ENCODE assay signal across 1 cellular context in genomic region chr11:7525424-7525823, GRCh38.
TF ChIP-seq lines count a peak whose summit lies in the region.

No MANE protein-coding gene starts in this region.

TF ChIP-seq in HepG2, 621 proteins besides CTCF, POLR2A, EP300 and RAD21 (continued from another document and continues in another):
- no peak for TF ChIP-seq ZBTB44 (CRISPR knock-in tag; IDR thresholded peaks at IDR 0.05)
- no peak for TF ChIP-seq ZNF512 (CRISPR knock-in tag; IDR thresholded peaks at IDR 0.05)
- TF ChIP-seq ZNF3 (CRISPR knock-in tag; IDR thresholded peaks at IDR 0.05): no peak
- peak; percentile 52; the same call in 1 of the 2 replicates for TF ChIP-seq ZNF670 (CRISPR knock-in tag; IDR thresholded peaks at IDR 0.05; ENCODE audit: borderline replicate concordance)
- TF ChIP-seq ZNF841 (CRISPR knock-in tag; IDR thresholded peaks at IDR 0.05; ENCODE audit: borderline replicate concordance): no peak
- peak; percentile 52; the same call in 1 of the 2 replicates for TF ChIP-seq YEATS2 (CRISPR knock-in tag; IDR thresholded peaks at IDR 0.05; ENCODE audit: borderline replicate concordance)
- peak; percentile 75; the same call in 1 of the 2 replicates for TF ChIP-seq FOXO1 (CRISPR knock-in tag; IDR thresholded peaks at IDR 0.05)
- TF ChIP-seq CEBPZ (IDR thresholded peaks at IDR 0.05; ENCODE audit: low read length): no peak
- TF ChIP-seq SMARCE1 (IDR thresholded peaks at IDR 0.05; ENCODE audit: borderline replicate concordance): no peak
- TF ChIP-seq NR2F2 (IDR thresholded peaks at IDR 0.05; ENCODE audit: borderline replicate concordance, low read depth): peak; percentile 62
- 0 out of 2 replicates have a peak, but pooled peaks have one; percentile 61 for TF ChIP-seq ZNF580 (CRISPR knock-in tag; IDR thresholded peaks at IDR 0.05; ENCODE audit: borderline replicate concordance, low read depth)
- peak; percentile 93 for TF ChIP-seq ZEB1 (IDR thresholded peaks at IDR 0.05; ENCODE audit: insufficient replicate concordance, low read depth)
- no peak for TF ChIP-seq GLI4 (CRISPR knock-in tag; IDR thresholded peaks at IDR 0.05; ENCODE audit: borderline replicate concordance)
- no peak for TF ChIP-seq MTERF4 (CRISPR knock-in tag; IDR thresholded peaks at IDR 0.05)
- TF ChIP-seq ZNF597 (CRISPR knock-in tag; IDR thresholded peaks at IDR 0.05): no peak
- no peak for TF ChIP-seq ZNF549 (CRISPR knock-in tag; IDR thresholded peaks at IDR 0.05)
- peak; percentile 52; the same call in 1 of the 2 replicates for TF ChIP-seq ZNF687 (CRISPR knock-in tag; IDR thresholded peaks at IDR 0.05)
- peak; percentile 91 for TF ChIP-seq AHDC1 (CRISPR knock-in tag; IDR thresholded peaks at IDR 0.05; ENCODE audit: borderline replicate concordance)
- peak; percentile 44; the same call in 1 of the 2 replicates for TF ChIP-seq ZMYM3 (CRISPR knock-in tag; IDR thresholded peaks at IDR 0.05)
- TF ChIP-seq NR0B2 (CRISPR knock-in tag; IDR thresholded peaks at IDR 0.05): no peak
- TF ChIP-seq ZNF256 (CRISPR knock-in tag; conservative IDR thresholded peaks at IDR 0.05): no peak
- no peak for TF ChIP-seq ZNF615 (CRISPR knock-in tag; IDR thresholded peaks at IDR 0.05; ENCODE audit: borderline replicate concordance)
- TF ChIP-seq E2F2 (CRISPR knock-in tag; IDR thresholded peaks at IDR 0.05; ENCODE audit: borderline replicate concordance): no peak
- TF ChIP-seq ZNF280B (CRISPR knock-in tag; IDR thresholded peaks at IDR 0.05; ENCODE audit: borderline replicate concordance): no peak
- no peak for TF ChIP-seq PRPF4 (IDR thresholded peaks at IDR 0.05; ENCODE audit: low read depth, low read length, poor library complexity, severe bottlenecking)
- TF ChIP-seq NR2C2 (CRISPR knock-in tag; IDR thresholded peaks at IDR 0.05; ENCODE audit: borderline replicate concordance): peak; percentile 46; the same call in 1 of the 2 replicates
- no peak for TF ChIP-seq CEBPG (CRISPR knock-in tag; IDR thresholded peaks at IDR 0.05)
- TF ChIP-seq MAF1 (CRISPR knock-in tag; IDR thresholded peaks at IDR 0.05; ENCODE audit: borderline replicate concordance): no peak
- TF ChIP-seq HNF4G (IDR thresholded peaks at IDR 0.05; ENCODE audit: borderline replicate concordance, low read depth, low read length): peak; percentile 97
- TF ChIP-seq HNF4G (CRISPR knock-in tag; IDR thresholded peaks at IDR 0.05; ENCODE audit: borderline replicate concordance, low read depth): peak; percentile 98
- TF ChIP-seq SNRNP70 (IDR thresholded peaks at IDR 0.05; ENCODE audit: low read depth, low read length): no peak
- TF ChIP-seq ZNF383 (CRISPR knock-in tag; IDR thresholded peaks at IDR 0.05; ENCODE audit: borderline replicate concordance): no peak
- TF ChIP-seq ZMYM2 (CRISPR knock-in tag; IDR thresholded peaks at IDR 0.05): peak; percentile 75
